In genomic region chr2:68845043-68845442, GRCh38 we compare ENCODE assay signal across 40 cellular contexts. TPM values are rescaled to one million over a fixed set of nuclear protein-coding genes. Genes with fewer than 3 reads are reported as not detected.
"Had no signal": no experiment of that assay in that cellular context is flagged by ENCODE, and none has a peak within 500 bp of the region (broad histone marks: within the 10 kb centered on the region; RNA-seq: fewer than 3 reads in every experiment).

No MANE protein-coding gene starts in this region.

- H3K36me3 ChIP-seq: adrenal gland, esophagus squamous epithelium, gastroesophageal sphincter, heart right ventricle had no signal

- H3K4me2 ChIP-seq: hepatocyte had no signal

- H3K27me3 ChIP-seq: body of pancreas, esophagus squamous epithelium, gastroesophageal sphincter, hepatocyte had no signal

- H3K9me3 ChIP-seq: adrenal gland, body of pancreas, esophagus squamous epithelium, gastroesophageal sphincter, heart right ventricle had no signal

- ATAC-seq: activated CD4-positive, alpha-beta T cell treated with anti-CD3 and anti-CD28 coated beads for 36 hours; activated CD8-positive, alpha-beta memory T cell treated with anti-CD3 and anti-CD28 coated beads, Interleukin-2, amount 10 ng/mL, durations not matched to agents 7 days and 5 days; activated CD8-positive, alpha-beta T cell treated with anti-CD3 and anti-CD28 coated beads, Interleukin-2, amount 10 ng/mL, durations not matched to agents 7 days and 5 days; activated naive CD8-positive, alpha-beta T cell treated with anti-CD3 and anti-CD28 coated beads, Interleukin-2, amount 50 U/mL, for 24 hours; body of pancreas; gastroesophageal sphincter; heart right ventricle had no signal

- H2AFZ ChIP-seq: hepatocyte had no signal

- H3K79me2 ChIP-seq: hepatocyte had no signal

- H3K27ac ChIP-seq: adrenal gland, body of pancreas, epithelial cell of prostate, esophagus squamous epithelium, gastroesophageal sphincter, heart right ventricle, hepatocyte had no signal

- DNase-seq: activated CD4-positive, alpha-beta memory T cell treated with anti-CD3 and anti-CD28 coated beads for 36 hours; activated CD4-positive, alpha-beta T cell treated with anti-CD3 and anti-CD28 coated beads for 36 hours; activated CD4-positive, alpha-beta T cell treated with anti-CD3 and anti-CD28 coated beads, Interleukin-2, amount 10 ng/mL, durations not matched to agents 24 days and 14 days; activated CD4-positive, CD25-positive, alpha-beta regulatory T cell; activated CD4-positive, CD25-positive, alpha-beta regulatory T cell treated with anti-CD3 and anti-CD28 coated beads, Interleukin-2, amount 50 U/mL, for 72 hours; activated CD8-positive, alpha-beta memory T cell treated with anti-CD3 and anti-CD28 coated beads, Interleukin-2, amount 10 ng/mL, durations not matched to agents 7 days and 5 days; activated CD8-positive, alpha-beta memory T cell treated with anti-CD3 and anti-CD28 coated beads, Interleukin-2, amount 50 U/mL, for 4 hours; activated CD8-positive, alpha-beta T cell treated with anti-CD3 and anti-CD28 coated beads, Interleukin-2, amount 10 ng/mL, durations not matched to agents 7 days and 5 days; activated effector memory CD4-positive, alpha-beta T cell treated with anti-CD3 and anti-CD28 coated beads, Interleukin-2, amount 50 U/mL, for 16 hours; activated naive CD4-positive, alpha-beta T cell treated with anti-CD3 and anti-CD28 coated beads for 36 hours; activated naive CD8-positive, alpha-beta T cell treated with anti-CD3 and anti-CD28 coated beads for 36 hours; activated naive CD8-positive, alpha-beta T cell treated with anti-CD3 and anti-CD28 coated beads, Interleukin-2, amount 50 U/mL, for 24 hours; activated T-cell treated with anti-CD3 and anti-CD28 coated beads, Interleukin-2, amount 50 U/mL, for 1 hour; activated T-cell treated with anti-CD3 and anti-CD28 coated beads, Interleukin-2, amount 50 U/mL, for 48 hours; adrenal gland; amygdala; aorta; body of pancreas; caudate nucleus; cortex of kidney; effector CD8-positive, alpha-beta T cell; esophagus squamous epithelium; foreskin melanocyte; heart right ventricle; T1000 had no signal

- H3K4me1 ChIP-seq: adrenal gland, body of pancreas, esophagus squamous epithelium, gastroesophageal sphincter had no signal

- FAIRE-seq: colon, endometrium, endothelial cell of umbilical vein had no signal

- H3K4me3 ChIP-seq: adrenal gland, body of pancreas, esophagus squamous epithelium, gastroesophageal sphincter, heart right ventricle, hepatocyte had no signal

RNA-seq across cellular contexts. Expression of gene BMP10, which starts 26.2 kb away (rescaled TPM):
- total RNA-seq: activated CD4-positive, alpha-beta memory T cell treated with anti-CD3 and anti-CD28 coated beads for 36 hours; activated CD4-positive, alpha-beta T cell treated with anti-CD3 and anti-CD28 coated beads for 36 hours; activated CD4-positive, alpha-beta T cell treated with anti-CD3 and anti-CD28 coated beads, Interleukin-2, amount 10 ng/mL, durations not matched to agents 24 days and 14 days; activated CD8-positive, alpha-beta memory T cell treated with anti-CD3 and anti-CD28 coated beads for 36 hours; activated CD8-positive, alpha-beta memory T cell treated with anti-CD3 and anti-CD28 coated beads, Interleukin-2, amount 10 ng/mL, durations not matched to agents 7 days and 5 days; activated CD8-positive, alpha-beta T cell treated with anti-CD3 and anti-CD28 coated beads, Interleukin-2, amount 10 ng/mL, durations not matched to agents 7 days and 5 days; activated naive CD4-positive, alpha-beta T cell treated with anti-CD3 and anti-CD28 coated beads for 36 hours; activated naive CD8-positive, alpha-beta T cell treated with anti-CD3 and anti-CD28 coated beads for 36 hours; activated T-helper 1 cell treated with anti-CD3 and anti-CD28 coated beads, Interleukin-12 subunit alpha, Interleukin-12 subunit beta, Interleukin-2, Interleukin-4 antibody, amounts not matched to agents 30 ng/mL and 10 ng/mL and 1 ng/mL, durations not matched to agents 14 hours and 24 hours and 36 hours; activated T-helper 2 cell treated with anti-CD3 and anti-CD28 coated beads, Interferon-gamma antibody, Interleukin-2, Interleukin-4, amounts not matched to agents 10 μg/mL and 5 μg/mL and 100 μg/mL, durations not matched to agents 14 hours and 24 hours and 36 hours; adrenal gland; aorta; body of pancreas; chondrocyte; dermis microvascular lymphatic vessel endothelial cell; endothelial cell of umbilical vein; esophagus squamous epithelium; fibroblast of lung; fibroblast of villous mesenchyme; glomerular endothelial cell had no signal
- polyA plus RNA-seq: adrenal gland, aorta, endothelial cell of umbilical vein, esophagus, fibroblast of lung, hepatocyte had no signal
